ENCODE assay signal across 1 cellular context in the genomic region with DNA sequence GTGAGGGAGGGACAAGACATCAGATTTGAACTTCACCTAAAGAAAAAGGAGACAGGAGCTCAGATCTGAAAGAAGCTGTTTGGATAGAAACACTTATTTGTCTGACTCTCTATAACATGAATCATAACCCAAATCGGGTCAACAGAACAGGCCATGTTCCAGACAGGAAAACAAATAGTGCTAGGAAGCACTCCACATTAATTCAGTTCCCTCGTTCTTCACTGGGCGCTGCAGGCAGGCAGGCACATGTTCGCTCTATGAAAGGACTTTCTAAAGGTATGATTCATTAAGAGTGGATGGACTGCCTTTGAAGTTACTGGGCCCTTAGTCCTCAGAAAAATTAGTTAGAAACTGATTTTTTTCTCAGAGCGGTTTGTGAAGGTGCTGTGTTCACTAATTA.
TF ChIP-seq lines count a peak whose summit lies in the region.

No MANE protein-coding gene starts in this region.

TF ChIP-seq in A549, 52 proteins besides CTCF, POLR2A, EP300 and RAD21 (continued from another document):
- TF ChIP-seq, protein P1, sequence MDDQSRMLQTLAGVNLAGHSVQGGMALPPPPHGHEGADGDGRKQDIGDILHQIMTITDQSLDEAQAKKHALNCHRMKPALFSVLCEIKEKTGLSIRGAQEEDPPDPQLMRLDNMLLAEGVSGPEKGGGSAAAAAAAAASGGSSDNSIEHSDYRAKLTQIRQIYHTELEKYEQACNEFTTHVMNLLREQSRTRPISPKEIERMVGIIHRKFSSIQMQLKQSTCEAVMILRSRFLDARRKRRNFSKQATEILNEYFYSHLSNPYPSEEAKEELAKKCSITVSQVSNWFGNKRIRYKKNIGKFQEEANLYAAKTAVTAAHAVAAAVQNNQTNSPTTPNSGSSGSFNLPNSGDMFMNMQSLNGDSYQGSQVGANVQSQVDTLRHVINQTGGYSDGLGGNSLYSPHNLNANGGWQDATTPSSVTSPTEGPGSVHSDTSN (IDR thresholded peaks at IDR 0.05), result no peak
- TF ChIP-seq RCOR1 (IDR thresholded peaks at IDR 0.05; ENCODE audit: low read depth, low read length), result no peak
- TF ChIP-seq, protein P2, sequence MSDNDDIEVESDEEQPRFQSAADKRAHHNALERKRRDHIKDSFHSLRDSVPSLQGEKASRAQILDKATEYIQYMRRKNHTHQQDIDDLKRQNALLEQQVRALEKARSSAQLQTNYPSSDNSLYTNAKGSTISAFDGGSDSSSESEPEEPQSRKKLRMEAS (IDR thresholded peaks at IDR 0.05), result no peak
- no peak for TF ChIP-seq CHD4 (IDR thresholded peaks at IDR 0.05; ENCODE audit: borderline replicate concordance)
- no peak for TF ChIP-seq EHMT2 (IDR thresholded peaks at IDR 0.05; ENCODE audit: low read depth)
- TF ChIP-seq, protein P3, sequence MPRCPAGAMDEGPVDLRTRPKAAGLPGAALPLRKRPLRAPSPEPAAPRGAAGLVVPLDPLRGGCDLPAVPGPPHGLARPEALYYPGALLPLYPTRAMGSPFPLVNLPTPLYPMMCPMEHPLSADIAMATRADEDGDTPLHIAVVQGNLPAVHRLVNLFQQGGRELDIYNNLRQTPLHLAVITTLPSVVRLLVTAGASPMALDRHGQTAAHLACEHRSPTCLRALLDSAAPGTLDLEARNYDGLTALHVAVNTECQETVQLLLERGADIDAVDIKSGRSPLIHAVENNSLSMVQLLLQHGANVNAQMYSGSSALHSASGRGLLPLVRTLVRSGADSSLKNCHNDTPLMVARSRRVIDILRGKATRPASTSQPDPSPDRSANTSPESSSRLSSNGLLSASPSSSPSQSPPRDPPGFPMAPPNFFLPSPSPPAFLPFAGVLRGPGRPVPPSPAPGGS (IDR thresholded peaks at IDR 0.05), result no peak
TF ChIP-seq in A549: peak in this region for 0.
